Comparison of ENCODE assay signal across 1 cellular context in the genomic region with DNA sequence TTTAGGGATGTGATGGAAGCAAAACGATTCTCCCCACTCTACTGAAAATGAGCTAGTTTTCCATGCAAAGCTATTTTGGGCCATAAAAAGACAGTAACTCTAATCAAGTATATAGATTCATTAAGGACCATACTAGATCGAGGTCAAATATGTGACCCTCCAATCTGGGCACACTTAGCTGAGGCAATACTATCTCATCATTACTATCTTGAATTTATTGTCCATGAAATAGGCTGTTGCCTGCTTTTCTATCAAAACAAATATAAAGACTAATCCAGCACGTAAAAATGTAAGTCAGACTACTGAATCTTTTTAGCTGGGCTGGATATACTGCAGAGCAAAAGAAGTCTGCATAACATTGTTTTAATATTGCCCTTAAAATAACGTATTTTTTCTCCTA.
TF ChIP-seq lines count a peak whose summit lies in the region.

No MANE protein-coding gene starts in this region.

TF ChIP-seq in HEK293, 187 proteins besides CTCF, POLR2A, EP300 and RAD21 (continued from another document):
- TF ChIP-seq, protein P1, sequence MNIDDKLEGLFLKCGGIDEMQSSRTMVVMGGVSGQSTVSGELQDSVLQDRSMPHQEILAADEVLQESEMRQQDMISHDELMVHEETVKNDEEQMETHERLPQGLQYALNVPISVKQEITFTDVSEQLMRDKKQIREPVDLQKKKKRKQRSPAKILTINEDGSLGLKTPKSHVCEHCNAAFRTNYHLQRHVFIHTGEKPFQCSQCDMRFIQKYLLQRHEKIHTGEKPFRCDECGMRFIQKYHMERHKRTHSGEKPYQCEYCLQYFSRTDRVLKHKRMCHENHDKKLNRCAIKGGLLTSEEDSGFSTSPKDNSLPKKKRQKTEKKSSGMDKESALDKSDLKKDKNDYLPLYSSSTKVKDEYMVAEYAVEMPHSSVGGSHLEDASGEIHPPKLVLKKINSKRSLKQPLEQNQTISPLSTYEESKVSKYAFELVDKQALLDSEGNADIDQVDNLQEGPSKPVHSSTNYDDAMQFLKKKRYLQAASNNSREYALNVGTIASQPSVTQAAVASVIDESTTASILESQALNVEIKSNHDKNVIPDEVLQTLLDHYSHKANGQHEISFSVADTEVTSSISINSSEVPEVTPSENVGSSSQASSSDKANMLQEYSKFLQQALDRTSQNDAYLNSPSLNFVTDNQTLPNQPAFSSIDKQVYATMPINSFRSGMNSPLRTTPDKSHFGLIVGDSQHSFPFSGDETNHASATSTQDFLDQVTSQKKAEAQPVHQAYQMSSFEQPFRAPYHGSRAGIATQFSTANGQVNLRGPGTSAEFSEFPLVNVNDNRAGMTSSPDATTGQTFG (tag by site-specific recombination; IDR thresholded peaks at IDR 0.05; ENCODE audit: borderline replicate concordance): no peak
- TF ChIP-seq ZNF394 (tag by site-specific recombination; IDR thresholded peaks at IDR 0.05; ENCODE audit: borderline replicate concordance) (no peak), ZNF521 (tag by site-specific recombination; IDR thresholded peaks at IDR 0.05) (no peak), ZNF423 (tag by site-specific recombination; IDR thresholded peaks at IDR 0.05) (no peak), ZNF350 (tag by site-specific recombination; IDR thresholded peaks at IDR 0.05) (no peak), GFI1B (tag by site-specific recombination; IDR thresholded peaks at IDR 0.05) (0 out of 2 replicates have a peak, but pooled peaks have one; percentile 37), SP2 (tag by site-specific recombination; IDR thresholded peaks at IDR 0.05) (no peak), OSR2 (tag by site-specific recombination; IDR thresholded peaks at IDR 0.05) (peak; percentile 92), ZNF843 (tag by site-specific recombination; IDR thresholded peaks at IDR 0.05) (peak; percentile 91), ZNF202 (tag by site-specific recombination; IDR thresholded peaks at IDR 0.05; ENCODE audit: borderline replicate concordance) (no peak), HOXD13 (CRISPR knock-in tag; IDR thresholded peaks at IDR 0.05; ENCODE audit: borderline replicate concordance) (peak; percentile 63; the same call in 1 of the 2 replicates), BCL11B (tag by site-specific recombination; IDR thresholded peaks at IDR 0.05; ENCODE audit: low read depth) (no peak), ZNF175 (tag by site-specific recombination; IDR thresholded peaks at IDR 0.05) (no peak), ZNF169 (tag by site-specific recombination; IDR thresholded peaks at IDR 0.05) (no peak), PRDM1 (tag by site-specific recombination; IDR thresholded peaks at IDR 0.05) (no peak), OVOL3 (tag by site-specific recombination; IDR thresholded peaks at IDR 0.05) (0 out of 2 replicates have a peak, but pooled peaks have one; percentile 14), TCF7L2 (IDR thresholded peaks at IDR 0.05; ENCODE audit: borderline replicate concordance, low read depth, low read length) (0 out of 2 replicates have a peak, but pooled peaks have one; percentile 33), IKZF3 (tag by site-specific recombination; IDR thresholded peaks at IDR 0.05) (peak; percentile 95), ZNF785 (tag by site-specific recombination; IDR thresholded peaks at IDR 0.05) (no peak)
- TF ChIP-seq, protein P2, sequence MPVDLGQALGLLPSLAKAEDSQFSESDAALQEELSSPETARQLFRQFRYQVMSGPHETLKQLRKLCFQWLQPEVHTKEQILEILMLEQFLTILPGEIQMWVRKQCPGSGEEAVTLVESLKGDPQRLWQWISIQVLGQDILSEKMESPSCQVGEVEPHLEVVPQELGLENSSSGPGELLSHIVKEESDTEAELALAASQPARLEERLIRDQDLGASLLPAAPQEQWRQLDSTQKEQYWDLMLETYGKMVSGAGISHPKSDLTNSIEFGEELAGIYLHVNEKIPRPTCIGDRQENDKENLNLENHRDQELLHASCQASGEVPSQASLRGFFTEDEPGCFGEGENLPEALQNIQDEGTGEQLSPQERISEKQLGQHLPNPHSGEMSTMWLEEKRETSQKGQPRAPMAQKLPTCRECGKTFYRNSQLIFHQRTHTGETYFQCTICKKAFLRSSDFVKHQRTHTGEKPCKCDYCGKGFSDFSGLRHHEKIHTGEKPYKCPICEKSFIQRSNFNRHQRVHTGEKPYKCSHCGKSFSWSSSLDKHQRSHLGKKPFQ (tag by site-specific recombination; IDR thresholded peaks at IDR 0.05): 0 out of 2 replicates have a peak, but pooled peaks have one; percentile 18
- TF ChIP-seq, protein P3, sequence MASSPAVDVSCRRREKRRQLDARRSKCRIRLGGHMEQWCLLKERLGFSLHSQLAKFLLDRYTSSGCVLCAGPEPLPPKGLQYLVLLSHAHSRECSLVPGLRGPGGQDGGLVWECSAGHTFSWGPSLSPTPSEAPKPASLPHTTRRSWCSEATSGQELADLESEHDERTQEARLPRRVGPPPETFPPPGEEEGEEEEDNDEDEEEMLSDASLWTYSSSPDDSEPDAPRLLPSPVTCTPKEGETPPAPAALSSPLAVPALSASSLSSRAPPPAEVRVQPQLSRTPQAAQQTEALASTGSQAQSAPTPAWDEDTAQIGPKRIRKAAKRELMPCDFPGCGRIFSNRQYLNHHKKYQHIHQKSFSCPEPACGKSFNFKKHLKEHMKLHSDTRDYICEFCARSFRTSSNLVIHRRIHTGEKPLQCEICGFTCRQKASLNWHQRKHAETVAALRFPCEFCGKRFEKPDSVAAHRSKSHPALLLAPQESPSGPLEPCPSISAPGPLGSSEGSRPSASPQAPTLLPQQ (tag by site-specific recombination; IDR thresholded peaks at IDR 0.05): no peak
- TF ChIP-seq, protein P4, sequence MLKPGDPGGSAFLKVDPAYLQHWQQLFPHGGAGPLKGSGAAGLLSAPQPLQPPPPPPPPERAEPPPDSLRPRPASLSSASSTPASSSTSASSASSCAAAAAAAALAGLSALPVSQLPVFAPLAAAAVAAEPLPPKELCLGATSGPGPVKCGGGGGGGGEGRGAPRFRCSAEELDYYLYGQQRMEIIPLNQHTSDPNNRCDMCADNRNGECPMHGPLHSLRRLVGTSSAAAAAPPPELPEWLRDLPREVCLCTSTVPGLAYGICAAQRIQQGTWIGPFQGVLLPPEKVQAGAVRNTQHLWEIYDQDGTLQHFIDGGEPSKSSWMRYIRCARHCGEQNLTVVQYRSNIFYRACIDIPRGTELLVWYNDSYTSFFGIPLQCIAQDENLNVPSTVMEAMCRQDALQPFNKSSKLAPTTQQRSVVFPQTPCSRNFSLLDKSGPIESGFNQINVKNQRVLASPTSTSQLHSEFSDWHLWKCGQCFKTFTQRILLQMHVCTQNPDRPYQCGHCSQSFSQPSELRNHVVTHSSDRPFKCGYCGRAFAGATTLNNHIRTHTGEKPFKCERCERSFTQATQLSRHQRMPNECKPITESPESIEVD (tag by site-specific recombination; IDR thresholded peaks at IDR 0.05): peak; percentile 84
- TF ChIP-seq, protein P5, sequence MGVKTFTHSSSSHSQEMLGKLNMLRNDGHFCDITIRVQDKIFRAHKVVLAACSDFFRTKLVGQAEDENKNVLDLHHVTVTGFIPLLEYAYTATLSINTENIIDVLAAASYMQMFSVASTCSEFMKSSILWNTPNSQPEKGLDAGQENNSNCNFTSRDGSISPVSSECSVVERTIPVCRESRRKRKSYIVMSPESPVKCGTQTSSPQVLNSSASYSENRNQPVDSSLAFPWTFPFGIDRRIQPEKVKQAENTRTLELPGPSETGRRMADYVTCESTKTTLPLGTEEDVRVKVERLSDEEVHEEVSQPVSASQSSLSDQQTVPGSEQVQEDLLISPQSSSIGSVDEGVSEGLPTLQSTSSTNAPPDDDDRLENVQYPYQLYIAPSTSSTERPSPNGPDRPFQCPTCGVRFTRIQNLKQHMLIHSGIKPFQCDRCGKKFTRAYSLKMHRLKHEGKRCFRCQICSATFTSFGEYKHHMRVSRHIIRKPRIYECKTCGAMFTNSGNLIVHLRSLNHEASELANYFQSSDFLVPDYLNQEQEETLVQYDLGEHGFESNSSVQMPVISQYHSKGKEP (tag by site-specific recombination; IDR thresholded peaks at IDR 0.05): 0 out of 2 replicates have a peak, but pooled peaks have one; percentile 35
- TF ChIP-seq, protein P6, sequence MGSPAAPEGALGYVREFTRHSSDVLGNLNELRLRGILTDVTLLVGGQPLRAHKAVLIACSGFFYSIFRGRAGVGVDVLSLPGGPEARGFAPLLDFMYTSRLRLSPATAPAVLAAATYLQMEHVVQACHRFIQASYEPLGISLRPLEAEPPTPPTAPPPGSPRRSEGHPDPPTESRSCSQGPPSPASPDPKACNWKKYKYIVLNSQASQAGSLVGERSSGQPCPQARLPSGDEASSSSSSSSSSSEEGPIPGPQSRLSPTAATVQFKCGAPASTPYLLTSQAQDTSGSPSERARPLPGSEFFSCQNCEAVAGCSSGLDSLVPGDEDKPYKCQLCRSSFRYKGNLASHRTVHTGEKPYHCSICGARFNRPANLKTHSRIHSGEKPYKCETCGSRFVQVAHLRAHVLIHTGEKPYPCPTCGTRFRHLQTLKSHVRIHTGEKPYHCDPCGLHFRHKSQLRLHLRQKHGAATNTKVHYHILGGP (tag by site-specific recombination; IDR thresholded peaks at IDR 0.05): no peak; the same call in 1 of the 2 replicates
